In genomic region chr19:38718747-38719543, GRCh38 we compare ENCODE assay signal across 1 cellular context.
TF ChIP-seq lines count a peak whose summit lies in the region.

No MANE protein-coding gene starts in this region.

TF ChIP-seq in IMR-90, 13 proteins besides CTCF, POLR2A, EP300 and RAD21 (continued from another document):
- no peak for TF ChIP-seq CEBPB (IDR thresholded peaks at IDR 0.05; ENCODE audit: low read depth, low read length)
- no peak for TF ChIP-seq NFE2L2 (IDR thresholded peaks at IDR 0.05; ENCODE audit: low read depth, low read length)
